Comparison of ENCODE assay signal across 11 cellular contexts in genomic region chr1:197066277-197066676, GRCh38. TPM values are rescaled to one million over a fixed set of nuclear protein-coding genes. Genes with fewer than 3 reads are reported as not detected.
"Had no signal": no experiment of that assay in that cellular context is flagged by ENCODE, and none has a peak within 500 bp of the region (broad histone marks: within the 10 kb centered on the region; RNA-seq: fewer than 3 reads in every experiment).

No MANE protein-coding gene starts in this region.

- H3K4me1 ChIP-seq: HAP-1 had no signal

- H3K4me3 Mint-ChIP-seq: HFFc6 had no signal

- ATAC-seq: HCT116, K562 had no signal

- DNase-seq: GOT3, H7, HFFc6, KG1 had no signal

- H3K4me3 ChIP-seq: HAP-1, K562 had no signal

- H3K36me3 ChIP-seq: HAP-1 had no signal

- H3K9me3 ChIP-seq: HAP-1 had no signal

- H3K27ac ChIP-seq: HL-60 had no signal

- H3K27ac Mint-ChIP-seq: HFFc6 had no signal

RNA-seq across cellular contexts. Expression of gene F13B, which starts 0.8 kb away (rescaled TPM):
- total RNA-seq: H4, H7, HFFc6, HT1080, IMR-90, K562 had no signal
- polyA plus RNA-seq: IMR-90, K562 had no signal
